ENCODE assay signal across 26 cellular contexts in genomic region chr2:181357979-181358378, GRCh38.
DNase-seq lines count a peak whose midpoint lies in the region; ATAC-seq, FAIRE-seq and TF ChIP-seq lines count a peak whose summit lies in the region.
"Had no signal": no experiment of that assay in that cellular context is flagged by ENCODE, and none has a peak within 500 bp of the region (broad histone marks: within the 10 kb centered on the region; RNA-seq: fewer than 3 reads in every experiment).

No MANE protein-coding gene starts in this region.

- H3K9me3 ChIP-seq in testis (no peaks in the 10 kb centered on the region), esophagus squamous epithelium (no peaks in the 10 kb centered on the region)
- H3K9me3 ChIP-seq: heart right ventricle, left ventricle myocardium inferior, prostate gland had no signal

- ATAC-seq in GM19043 (IDR thresholded peaks at IDR 0.05; ENCODE audit: low read depth, unreplicated experiment) (peak; percentile 57), HG02870 (IDR thresholded peaks at IDR 0.05; ENCODE audit: unreplicated experiment) (peak; percentile 75)
- peak; percentile 46 for ATAC-seq in activated T-helper 17 cell treated with anti-CD3 and anti-CD28 coated beads, Interleukin-2, amount 50 U/mL, for 72 hours (replicated peaks)
- ATAC-seq: CD8-positive, alpha-beta T cell; heart right ventricle had no signal

- H3K4me1 Mint-ChIP-seq in activated T-helper 17 cell treated with anti-CD3 and anti-CD28 coated beads, Interleukin-2, amount 50 U/mL, for 72 hours = peaks cover 3% of the 10 kb centered on the region

- intact Hi-C loops in testis (cut with DNase I; ENCODE audit: low total_unique reads) (no loop called here), esophagus squamous epithelium (cut with DNase I) (no loop called here)

- no peak overlapping the region for H3K27ac ChIP-seq in testis
- no peak overlapping the region for H3K27ac ChIP-seq in esophagus squamous epithelium
- H3K27ac ChIP-seq: heart right ventricle, left ventricle myocardium inferior, prostate gland had no signal

- no peak for TF ChIP-seq CTCF in testis (IDR thresholded peaks at IDR 0.05)
- no peak for TF ChIP-seq CTCF in esophagus squamous epithelium (IDR thresholded peaks at IDR 0.05)

- H3K27ac Mint-ChIP-seq in activated T-helper 17 cell treated with anti-CD3 and anti-CD28 coated beads, Interleukin-2, amount 50 U/mL, for 72 hours = no peak overlapping the region
- H3K27ac Mint-ChIP-seq: activated naive CD4-positive, alpha-beta T cell treated with anti-CD3 and anti-CD28 coated beads for 36 hours; CD8-positive, alpha-beta T cell; stimulated activated naive CD8-positive, alpha-beta T cell treated with anti-CD3 and anti-CD28 coated beads, Interleukin-15, Interleukin-2, amounts not matched to agents 100 ng/mL and 50 ng/mL, for 24 hours; type B pancreatic cell had no signal

- no peaks in the 10 kb centered on the region for H3K27me3 ChIP-seq in testis
- no peaks in the 10 kb centered on the region for H3K27me3 ChIP-seq in esophagus squamous epithelium
- H3K27me3 ChIP-seq: heart right ventricle had no signal

- no peaks in the 10 kb centered on the region for H3K36me3 Mint-ChIP-seq in activated T-helper 17 cell treated with anti-CD3 and anti-CD28 coated beads, Interleukin-2, amount 50 U/mL, for 72 hours (ENCODE audit: low read depth)
- H3K36me3 Mint-ChIP-seq: type B pancreatic cell had no signal

- peak; percentile 88 for FAIRE-seq in GM12892 (lab: Jason Lieb, UNC)
- FAIRE-seq: endothelial cell of umbilical vein, TTC549 had no signal

- H3K27me3 Mint-ChIP-seq in activated T-helper 17 cell treated with anti-CD3 and anti-CD28 coated beads, Interleukin-2, amount 50 U/mL, for 72 hours = no peaks in the 10 kb centered on the region
- H3K27me3 Mint-ChIP-seq: stimulated activated naive CD8-positive, alpha-beta T cell treated with anti-CD3 and anti-CD28 coated beads, Interleukin-15, Interleukin-2, amounts not matched to agents 100 ng/mL and 50 ng/mL, for 24 hours; type B pancreatic cell had no signal

- DNase-seq in GM12892 (ENCODE audit: insufficient read length) (no peak), testis (no peak), NCI-H1417 treated with DMSO at 0.1 percent for 48 hours (lab: John Stamatoyannopoulos, UW) (no peak), medulla oblongata (ENCODE audit: extremely low spot score) (no peak), esophagus squamous epithelium (lab: John Stamatoyannopoulos, UW) (no peak)
- DNase-seq: activated CD4-positive, alpha-beta T cell treated with anti-CD3 and anti-CD28 coated beads for 1 hour; activated naive CD4-positive, alpha-beta T cell treated with anti-CD3 and anti-CD28 coated beads for 36 hours; anterior cingulate cortex; CD8-positive, alpha-beta T cell; DMS153; GDM1; H7; heart right ventricle; KBM-7; left ventricle myocardium inferior; NCI-H1694 treated with DMSO at 0.1 percent for 48 hours; NCI-H82; Right ventricle myocardium superior had no signal

- H3K4me3 ChIP-seq in testis (no peak overlapping the region), esophagus squamous epithelium (no peak overlapping the region)
- H3K4me3 ChIP-seq: heart right ventricle, left ventricle myocardium inferior, prostate gland had no signal

- TF ChIP-seq POLR2A in GM12892 (IDR thresholded peaks at IDR 0.05; ENCODE audit: low read depth, low read length) = no peak
- TF ChIP-seq POLR2A in testis (IDR thresholded peaks at IDR 0.05) = no peak
- no peak for TF ChIP-seq POLR2A in esophagus squamous epithelium (IDR thresholded peaks at IDR 0.05)

- no peaks in the 10 kb centered on the region for H3K9me3 Mint-ChIP-seq in activated T-helper 17 cell treated with anti-CD3 and anti-CD28 coated beads, Interleukin-2, amount 50 U/mL, for 72 hours
- H3K9me3 Mint-ChIP-seq: activated naive CD4-positive, alpha-beta T cell treated with anti-CD3 and anti-CD28 coated beads for 36 hours; CD8-positive, alpha-beta T cell; stimulated activated naive CD8-positive, alpha-beta T cell treated with anti-CD3 and anti-CD28 coated beads, Interleukin-15, Interleukin-2, amounts not matched to agents 100 ng/mL and 50 ng/mL, for 24 hours; type B pancreatic cell had no signal

- no peak overlapping the region for H3K4me3 Mint-ChIP-seq in activated T-helper 17 cell treated with anti-CD3 and anti-CD28 coated beads, Interleukin-2, amount 50 U/mL, for 72 hours
- H3K4me3 Mint-ChIP-seq: activated naive CD4-positive, alpha-beta T cell treated with anti-CD3 and anti-CD28 coated beads for 36 hours; CD8-positive, alpha-beta T cell; stimulated activated naive CD8-positive, alpha-beta T cell treated with anti-CD3 and anti-CD28 coated beads, Interleukin-15, Interleukin-2, amounts not matched to agents 100 ng/mL and 50 ng/mL, for 24 hours; type B pancreatic cell had no signal

- H3K36me3 ChIP-seq in testis (ENCODE audit: low read depth, missing control alignments) (no peaks in the 10 kb centered on the region), esophagus squamous epithelium (no peaks in the 10 kb centered on the region)
- H3K36me3 ChIP-seq: heart right ventricle, left ventricle myocardium inferior, prostate gland had no signal

- H3K4me1 ChIP-seq in testis (no peaks in the 10 kb centered on the region), esophagus squamous epithelium (no peaks in the 10 kb centered on the region)
- H3K4me1 ChIP-seq: left ventricle myocardium inferior, prostate gland had no signal
